33 cellular contexts compared by ENCODE assay signal in the genomic region with DNA sequence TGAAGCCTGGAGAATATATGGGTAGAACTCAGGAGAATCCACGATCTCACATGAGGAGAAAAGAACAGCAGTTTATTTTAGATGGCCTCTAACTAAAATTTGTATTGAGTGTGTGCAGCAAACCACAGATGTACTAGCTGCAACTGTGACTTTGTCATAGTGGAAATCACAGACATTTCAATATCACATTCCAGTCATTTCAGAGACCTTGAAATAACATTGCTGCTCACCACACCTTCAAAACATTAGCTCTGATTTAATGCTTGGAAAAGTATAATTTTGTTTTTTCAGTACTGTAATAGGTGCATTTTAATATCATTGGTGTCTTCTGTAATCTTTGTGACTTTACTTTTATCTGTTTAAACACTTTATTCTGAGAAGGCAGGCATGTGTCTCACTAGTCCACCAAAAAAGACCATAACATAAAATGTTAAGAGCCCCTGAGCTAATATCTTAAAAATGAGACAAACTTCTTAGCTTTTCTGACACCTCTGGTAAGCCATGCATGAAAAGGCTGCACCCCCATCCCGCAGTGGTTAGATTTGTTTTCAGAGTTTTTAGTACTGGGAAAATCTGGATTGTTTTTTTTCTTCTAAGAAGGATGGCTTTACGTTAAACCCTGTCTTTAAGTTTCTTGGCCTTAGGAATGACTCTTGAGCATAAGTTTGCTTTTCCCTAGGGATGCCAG. TPM values are rescaled to one million over a fixed set of nuclear protein-coding genes. Genes with fewer than 3 reads are reported as not detected.
DNase-seq lines count a peak whose midpoint lies in the region; ATAC-seq and TF ChIP-seq lines count a peak whose summit lies in the region.
"Had no signal": no experiment of that assay in that cellular context is flagged by ENCODE, and none has a peak within 500 bp of the region (broad histone marks: within the 10 kb centered on the region; RNA-seq: fewer than 3 reads in every experiment).

No MANE protein-coding gene starts in this region.

- peaks cover 46% of the 10 kb centered on the region for H3K4me1 ChIP-seq in SJSA1 (replicated peaks)
- H3K4me1 ChIP-seq: colonic mucosa, gastroesophageal sphincter, left ventricle myocardium inferior, testis had no signal

- H3K4me3 ChIP-seq in SJSA1 (no peak overlapping the region), WERI-Rb-1 (ENCODE audit: low read depth, low read length) (no peak overlapping the region)
- H3K4me3 ChIP-seq: cardiac muscle cell, colonic mucosa, gastroesophageal sphincter, left ventricle myocardium inferior, testis had no signal

- no peak overlapping the region for H3K4me3 Mint-ChIP-seq in activated naive CD4-positive, alpha-beta T cell treated with anti-CD3 and anti-CD28 coated beads, Interleukin-2, amount 10 ng/mL, durations not matched to agents 7 days and 5 days
- H3K4me3 Mint-ChIP-seq: activated CD4-positive, alpha-beta memory T cell treated with anti-CD3 and anti-CD28 coated beads, Interleukin-2, amount 10 ng/mL, durations not matched to agents 7 days and 5 days; activated naive CD4-positive, alpha-beta T cell treated with anti-CD3 and anti-CD28 coated beads, Interleukin-2, amount 50 U/mL, for 24 hours; CD8-positive, alpha-beta memory T cell; T-helper 2 cell treated with Interferon-gamma antibody and Interleukin-4, amounts not matched to agents 5 μg/mL and 100 μg/mL, for 36 hours had no signal

- CTCF ChIA-PET in GM10248 (lab: Yijun Ruan, JAX) = no interaction called here
- CTCF ChIA-PET in activated naive CD4-positive, alpha-beta T cell treated with anti-CD3 and anti-CD28 coated beads, Interleukin-2, amount 10 ng/mL, durations not matched to agents 7 days and 5 days (lab: Charles Lee) = interaction anchor here (1.0 kb wide), 1 partner anchor 9 kb away, joined by 3 read pairs; no protein-coding TSS in a partner anchor

- DNase-seq in AG20443 (ENCODE audit: low spot score) (peak; percentile 29), SJSA1 (ENCODE audit: low read depth in 1 of 2, low spot score in 2 of 2) (peak in 1 of 2 experiments; percentile 45), kidney glomerular epithelial cell (lab: John Stamatoyannopoulos, UW) (peak; percentile 41), renal cortical epithelial cell (ENCODE audit: low read depth) (peak; percentile 69), WERI-Rb-1 (no peak), GM10248 (ENCODE audit: extremely low spot score) (no peak)
- no peak for DNase-seq in activated naive CD4-positive, alpha-beta T cell treated with anti-CD3 and anti-CD28 coated beads, Interleukin-2, amount 10 ng/mL, durations not matched to agents 7 days and 5 days
- DNase-seq: activated CD4-positive, alpha-beta memory T cell treated with anti-CD3 and anti-CD28 coated beads, Interleukin-2, amount 10 ng/mL, durations not matched to agents 7 days and 5 days; activated CD8-positive, alpha-beta memory T cell treated with anti-CD3 and anti-CD28 coated beads, Interleukin-2, amount 50 U/mL, for 4 hours; amygdala; CD8-positive, alpha-beta memory T cell; colonic mucosa; effector CD4-positive, alpha-beta T cell; HCEC 1CT; hypothalamus; left ventricle myocardium inferior; mesendoderm; NCI-H1930; NCI-H524; occipital lobe; Right ventricle myocardium superior; small intestine; stimulated activated CD4-positive, alpha-beta T cell treated with anti-CD3 and anti-CD28 coated beads, Interleukin-1b, Interleukin-23, amount 100 ng/mL, for 48 hours; stimulated activated naive CD4-positive, alpha-beta T cell treated with Interleukin-2 at 50 U/mL for 16 hours; testis had no signal

- H3K27me3 ChIP-seq in SJSA1 (replicated peaks) = no peaks in the 10 kb centered on the region
- H3K27me3 ChIP-seq in WERI-Rb-1 (ENCODE audit: insufficient read depth, low read depth, severe bottlenecking) = no peaks in the 10 kb centered on the region
- H3K27me3 ChIP-seq: cardiac muscle cell, colonic mucosa, gastroesophageal sphincter, testis had no signal

- H3K36me3 ChIP-seq in SJSA1 = no peaks in the 10 kb centered on the region
- no peaks in the 10 kb centered on the region for H3K36me3 ChIP-seq in WERI-Rb-1
- H3K36me3 ChIP-seq: cardiac muscle cell, colonic mucosa, gastroesophageal sphincter, left ventricle myocardium inferior had no signal

- POLR2A ChIA-PET in GM10248 (lab: Yijun Ruan, JAX) = no interaction called here

- H3K9me3 ChIP-seq in SJSA1 (replicated peaks) = no peaks in the 10 kb centered on the region
- no peaks in the 10 kb centered on the region for H3K9me3 ChIP-seq in WERI-Rb-1 (ENCODE audit: severe bottlenecking)
- H3K9me3 ChIP-seq: colonic mucosa, gastroesophageal sphincter, left ventricle myocardium inferior, testis had no signal

- H3K27ac ChIP-seq in SJSA1 (peak overlapping the region; percentile 57), WERI-Rb-1 (no peak overlapping the region)
- H3K27ac ChIP-seq: cardiac muscle cell, colonic mucosa, gastroesophageal sphincter, HL-60, KMS-11, left ventricle myocardium inferior, testis had no signal

- ATAC-seq in GM21447 (IDR thresholded peaks at IDR 0.05; ENCODE audit: unreplicated experiment) = no peak
- ATAC-seq: gastroesophageal sphincter had no signal

- TF ChIP-seq CTCF in WERI-Rb-1 (IDR thresholded peaks at IDR 0.05; ENCODE audit: low read depth, low read length) = no peak
- no peak for TF ChIP-seq CTCF in GM10248 (IDR thresholded peaks at IDR 0.05; ENCODE audit: control extremely low read depth, extremely low read depth, low read depth, missing control alignments)

- no peak overlapping the region for H3K27ac Mint-ChIP-seq in activated naive CD4-positive, alpha-beta T cell treated with anti-CD3 and anti-CD28 coated beads, Interleukin-2, amount 10 ng/mL, durations not matched to agents 7 days and 5 days
- H3K27ac Mint-ChIP-seq: activated CD4-positive, alpha-beta memory T cell treated with anti-CD3 and anti-CD28 coated beads, Interleukin-2, amount 10 ng/mL, durations not matched to agents 7 days and 5 days; activated naive CD4-positive, alpha-beta T cell treated with anti-CD3 and anti-CD28 coated beads, Interleukin-2, amount 50 U/mL, for 24 hours; CD8-positive, alpha-beta memory T cell; T-helper 2 cell treated with Interferon-gamma antibody and Interleukin-4, amounts not matched to agents 5 μg/mL and 100 μg/mL, for 36 hours had no signal

- no peaks in the 10 kb centered on the region for H3K36me3 Mint-ChIP-seq in activated naive CD4-positive, alpha-beta T cell treated with anti-CD3 and anti-CD28 coated beads, Interleukin-2, amount 10 ng/mL, durations not matched to agents 7 days and 5 days
- H3K36me3 Mint-ChIP-seq: activated naive CD4-positive, alpha-beta T cell treated with anti-CD3 and anti-CD28 coated beads, Interleukin-2, amount 50 U/mL, for 24 hours; CD8-positive, alpha-beta memory T cell had no signal

- no peaks in the 10 kb centered on the region for H3K4me1 Mint-ChIP-seq in activated naive CD4-positive, alpha-beta T cell treated with anti-CD3 and anti-CD28 coated beads, Interleukin-2, amount 10 ng/mL, durations not matched to agents 7 days and 5 days
- H3K4me1 Mint-ChIP-seq: activated CD4-positive, alpha-beta memory T cell treated with anti-CD3 and anti-CD28 coated beads, Interleukin-2, amount 10 ng/mL, durations not matched to agents 7 days and 5 days; CD8-positive, alpha-beta memory T cell had no signal

- no peaks in the 10 kb centered on the region for H3K9me3 Mint-ChIP-seq in activated naive CD4-positive, alpha-beta T cell treated with anti-CD3 and anti-CD28 coated beads, Interleukin-2, amount 10 ng/mL, durations not matched to agents 7 days and 5 days
- H3K9me3 Mint-ChIP-seq: activated CD4-positive, alpha-beta memory T cell treated with anti-CD3 and anti-CD28 coated beads, Interleukin-2, amount 10 ng/mL, durations not matched to agents 7 days and 5 days; activated naive CD4-positive, alpha-beta T cell treated with anti-CD3 and anti-CD28 coated beads, Interleukin-2, amount 50 U/mL, for 24 hours; CD8-positive, alpha-beta memory T cell; T-helper 2 cell treated with Interferon-gamma antibody and Interleukin-4, amounts not matched to agents 5 μg/mL and 100 μg/mL, for 36 hours had no signal

- H3K27me3 Mint-ChIP-seq in activated naive CD4-positive, alpha-beta T cell treated with anti-CD3 and anti-CD28 coated beads, Interleukin-2, amount 10 ng/mL, durations not matched to agents 7 days and 5 days = peaks cover 6% of the 10 kb centered on the region
- H3K27me3 Mint-ChIP-seq: activated CD4-positive, alpha-beta memory T cell treated with anti-CD3 and anti-CD28 coated beads, Interleukin-2, amount 10 ng/mL, durations not matched to agents 7 days and 5 days had no signal

RNA-seq across cellular contexts. Expression of a gene that starts 30.1 kb away (rescaled TPM):
- total RNA-seq in SJSA1 (2014; rRNA removed; shearing (Covaris generic)) = 0.05 TPM in 1 of 2 replicates, not detected in the other
- 172 and 319 TPM in 2 replicates for total RNA-seq in renal cortical epithelial cell
- total RNA-seq: A673; activated CD4-positive, alpha-beta memory T cell treated with anti-CD3 and anti-CD28 coated beads, Interleukin-2, amount 10 ng/mL, durations not matched to agents 7 days and 5 days; cardiac muscle cell; CD8-positive, alpha-beta memory T cell had no signal

Comparison
In these comparisons a context has a peak if more than half of its experiments do, and no peak if none do; other contexts are left out.
1. DNase-seq: peak in AG20443 (single experiment), kidney glomerular epithelial cell (single experiment) and renal cortical epithelial cell (single experiment); none in WERI-Rb-1 (single experiment), GM10248 (single experiment) and activated naive CD4-positive, alpha-beta T cell treated with anti-CD3 and anti-CD28 coated beads, Interleukin-2, amount 10 ng/mL, durations not matched to agents 7 days and 5 days (single experiment).
2. RNA of a gene that starts 30.1 kb away (total RNA-seq): 172 to 319 TPM in renal cortical epithelial cell; 0.05 TPM in SJSA1; every median in the first group is over 100 times any median in the second.